Comparison of ENCODE assay signal across 8 cellular contexts in genomic region chr10:97686301-97686961, GRCh38. TPM values are rescaled to one million over a fixed set of nuclear protein-coding genes. Genes with fewer than 3 reads are reported as not detected.
DNase-seq lines count a peak whose midpoint lies in the region; ATAC-seq, FAIRE-seq and TF ChIP-seq lines count a peak whose summit lies in the region.

No MANE protein-coding gene starts in this region.

- H3K4me3 ChIP-seq in A549 (peak overlapping the region; percentile 92), GM23338 (peak overlapping the region; percentile 82), gastrocnemius medialis (peak overlapping the region; percentile 69 to 97 (median 82))

- DNase-seq in A549 (ENCODE audit: low read depth in 1 of 2, low spot score in 1 of 2), result peak in 1 of 2 experiments; percentile 54
- DNase-seq in GM23338 (ENCODE audit: low spot score), result no peak
- peak; percentile 25 for DNase-seq in activated CD8-positive, alpha-beta T cell treated with anti-CD3 and anti-CD28 coated beads, Interleukin-2, amount 10 ng/mL, durations not matched to agents 7 days and 5 days
- DNase-seq in left cardiac atrium, result no peak
- DNase-seq in gastrocnemius medialis, result no peak
- DNase-seq in SHP77 treated with DMSO at 0.1 percent for 48 hours (lab: John Stamatoyannopoulos, UW), result no peak
- DNase-seq in NCI-H1694 (lab: John Stamatoyannopoulos, UW), result no peak
- DNase-seq in SW480 (ENCODE audit: low spot score), result no peak

- H3K27me3 ChIP-seq in GM23338 (ENCODE audit: insufficient read depth) (no peaks in the 10 kb centered on the region), gastrocnemius medialis (no peaks in the 10 kb centered on the region)

- in situ Hi-C loops in gastrocnemius medialis (cut with MboI; ENCODE audit: low sequenced_read_pairs in 4 of 4), result no loop called here

- H2AFZ ChIP-seq in GM23338, result peak overlapping the region; percentile 80; the same call in 1 of the 2 replicates

- H3K27ac ChIP-seq in A549 (peak overlapping the region; percentile 85 to 94), GM23338 (ENCODE audit: low read depth) (0 out of 2 replicates have a peak overlapping the region, but pooled peaks have one; percentile 72), gastrocnemius medialis (peak overlapping the region; percentile 79 to 92 (median 80))

- no peak overlapping the region; the same call in 1 of the 2 replicates for H3K27ac Mint-ChIP-seq in GM23338
- peak overlapping the region; percentile 61 for H3K27ac Mint-ChIP-seq in activated CD8-positive, alpha-beta T cell treated with anti-CD3 and anti-CD28 coated beads, Interleukin-2, amount 10 ng/mL, durations not matched to agents 7 days and 5 days

- ATAC-seq in A549 (peak; percentile 0 to 8), GM23338 (peak; percentile 12), left cardiac atrium (peak; percentile 6 to 11), gastrocnemius medialis (peak in 1 of 2 donors; percentile 18)
- ATAC-seq in activated CD8-positive, alpha-beta T cell treated with anti-CD3 and anti-CD28 coated beads, Interleukin-2, amount 10 ng/mL, durations not matched to agents 7 days and 5 days, result no peak

- 2% methylated on average over 8 of the region's 14 CpGs for WGBS in A549 (ENCODE audit: missing lambda C conversion rate)

- H3K4me1 Mint-ChIP-seq in GM23338, result peaks cover 20% of the 10 kb centered on the region
- H3K4me1 Mint-ChIP-seq in activated CD8-positive, alpha-beta T cell treated with anti-CD3 and anti-CD28 coated beads, Interleukin-2, amount 10 ng/mL, durations not matched to agents 7 days and 5 days (ENCODE audit: low read depth), result peaks cover 17% of the 10 kb centered on the region

- peaks cover 13% of the 10 kb centered on the region for H4K20me1 ChIP-seq in GM23338 (replicated peaks; ENCODE audit: insufficient read depth)

- peak; percentile 15 to 32; a peak in 2 of 5 replicates for TF ChIP-seq RAD21 in A549 (conservative IDR thresholded peaks at IDR 0.05 in 1 of 2, IDR thresholded peaks at IDR 0.05 in 1 of 2)

- peaks cover 19% of the 10 kb centered on the region for H3K79me2 ChIP-seq in GM23338 (replicated peaks; ENCODE audit: insufficient read depth)

- no peaks in the 10 kb centered on the region for H3K9me3 ChIP-seq in A549
- no peaks in the 10 kb centered on the region for H3K9me3 ChIP-seq in gastrocnemius medialis

- H3K4me3 Mint-ChIP-seq in GM23338, result peak overlapping the region; percentile 93
- peak overlapping the region; percentile 82 for H3K4me3 Mint-ChIP-seq in activated CD8-positive, alpha-beta T cell treated with anti-CD3 and anti-CD28 coated beads, Interleukin-2, amount 10 ng/mL, durations not matched to agents 7 days and 5 days

- intact Hi-C loops in left cardiac atrium (cut with DNase I) (loop anchor here in 1 of 2 donors (5.0 kb wide), 1 partner anchor 446 kb away; the partner anchor contains the start of gene R3HCC1L), gastrocnemius medialis (cut with DNase I; ENCODE audit: low total_unique reads) (loop anchor here (2.0 to 5.0 kb wide), 3 partner anchors 46 to 189 kb away; partner anchors contain the start of genes MMS19, PI4K2A and UBTD1)

- POLR2A ChIA-PET in A549 (lab: Yijun Ruan, JAX), result interaction anchor here (0.8 to 3.4 kb wide), 18 partner anchors 8 to 203 kb away, joined by 3 to 53 read pairs (median 6); partner anchors contain the start of genes MARVELD1, UBTD1 and ZFYVE27
- POLR2A ChIA-PET in activated CD8-positive, alpha-beta T cell treated with anti-CD3 and anti-CD28 coated beads, Interleukin-2, amount 10 ng/mL, durations not matched to agents 7 days and 5 days (lab: Charles Lee), result interaction anchor here (0.7 to 1.6 kb wide), 5 partner anchors 8 to 48 kb away, joined by 3 to 7 read pairs (median 5); no protein-coding TSS in a partner anchor

- no peak for TF ChIP-seq EP300 in A549 (IDR thresholded peaks at IDR 0.05)

- H3K36me3 ChIP-seq in GM23338 (ENCODE audit: insufficient read depth) (no peaks in the 10 kb centered on the region), gastrocnemius medialis (no peaks in the 10 kb centered on the region)

- CTCF ChIA-PET in A549 (lab: Yijun Ruan, JAX), result interaction anchor here (0.8 to 37.6 kb wide), 9 partner anchors 10 to 114 kb away, joined by 3 to 1127 read pairs (median 6); partner anchors contain the start of genes ANKRD2, MARVELD1 and ZFYVE27
- CTCF ChIA-PET in activated CD8-positive, alpha-beta T cell treated with anti-CD3 and anti-CD28 coated beads, Interleukin-2, amount 10 ng/mL, durations not matched to agents 7 days and 5 days (lab: Charles Lee), result interaction anchor here (0.7 to 7.5 kb wide), 20 partner anchors 9 to 111 kb away, joined by 3 to 59 read pairs (median 4); partner anchors contain the start of genes MARVELD1, PI4K2A, SFRP5 and ZFYVE27

- peaks cover 8% of the 10 kb centered on the region for H3K27me3 Mint-ChIP-seq in GM23338 (ENCODE audit: insufficient read depth, low read depth, poor library complexity)
- no peaks in the 10 kb centered on the region for H3K27me3 Mint-ChIP-seq in activated CD8-positive, alpha-beta T cell treated with anti-CD3 and anti-CD28 coated beads, Interleukin-2, amount 10 ng/mL, durations not matched to agents 7 days and 5 days (ENCODE audit: low read depth)

- no peak for FAIRE-seq in A549 (lab: Jason Lieb, UNC)

- H3F3A ChIP-seq in GM23338 (replicated peaks; ENCODE audit: low read depth), result peaks cover 11% of the 10 kb centered on the region

- TF ChIP-seq CTCF in A549 (IDR thresholded peaks at IDR 0.05), result peak; percentile 15; the same call in 2 of the 3 replicates
- TF ChIP-seq CTCF in GM23338 (conservative IDR thresholded peaks at IDR 0.05; ENCODE audit: low read depth in 2 of 2), result peak in 1 of 2 experiments; percentile 18; a peak in 1 of 4 replicates
- TF ChIP-seq CTCF in gastrocnemius medialis (IDR thresholded peaks at IDR 0.05 in 4 of 5, conservative IDR thresholded peaks at IDR 0.05 in 1 of 5), result no peak

- H3K4me2 ChIP-seq in A549 (peak overlapping the region; percentile 84), GM23338 (peak overlapping the region; percentile 96)

- no peak for TF ChIP-seq POLR2A in A549 (IDR thresholded peaks at IDR 0.05; ENCODE audit: low read length)
- TF ChIP-seq POLR2A in gastrocnemius medialis (IDR thresholded peaks at IDR 0.05), result no peak

- no peaks in the 10 kb centered on the region for H3K9me3 Mint-ChIP-seq in GM23338
- H3K9me3 Mint-ChIP-seq in activated CD8-positive, alpha-beta T cell treated with anti-CD3 and anti-CD28 coated beads, Interleukin-2, amount 10 ng/mL, durations not matched to agents 7 days and 5 days (ENCODE audit: insufficient read depth), result no peaks in the 10 kb centered on the region

- H3K4me1 ChIP-seq in A549 (peaks cover 66% of the 10 kb centered on the region), GM23338 (ENCODE audit: insufficient read depth) (peaks cover 25% of the 10 kb centered on the region), gastrocnemius medialis (peaks cover 30 to 39% of the 10 kb centered on the region in 2 donors)

- no peaks in the 10 kb centered on the region for H3K9me2 ChIP-seq in GM23338 (ENCODE audit: insufficient read depth)

- H3K36me3 Mint-ChIP-seq in GM23338 (ENCODE audit: low read depth), result no peaks in the 10 kb centered on the region
- H3K36me3 Mint-ChIP-seq in activated CD8-positive, alpha-beta T cell treated with anti-CD3 and anti-CD28 coated beads, Interleukin-2, amount 10 ng/mL, durations not matched to agents 7 days and 5 days (ENCODE audit: low read depth), result no peaks in the 10 kb centered on the region

RNA-seq across cellular contexts. Expression of gene AVPI1, which starts 0.6 kb away (rescaled TPM):
- polyA plus RNA-seq in A549 (2011; rRNA removed), result 48.7 and 64.1 TPM in 2 replicates
- 66.1 and 88.3 TPM in 2 replicates for polyA plus RNA-seq in A549 (2012; cell fraction: cytosol; rRNA removed)
- 77.6 and 78.7 TPM in 2 replicates for polyA plus RNA-seq in A549 (2012; cell fraction: nucleus; rRNA removed)
- polyA plus RNA-seq in A549 (2017; fragmentation: RNase III; extraction: RNeasy Plus Mini Kit Qiagen cat#74134 plus additional on column Dnase treatment), result 58.4 to 72.3 TPM (median 70.3 TPM) in 3 replicates
- polyA minus RNA-seq in A549 (2011; rRNA and poly(A)+ RNA removed), result 41.9 and 47.2 TPM in 2 replicates
- 7.4 and 8.2 TPM in 2 replicates for total RNA-seq in GM23338 (2014; rRNA removed; shearing (Covaris generic))
- polyA plus RNA-seq in GM23338 (2016; fragmentation: Nextera tagmentation; extraction: Ambion mirVana), result 7.6 and 8.9 TPM in 2 replicates
- 1 to 10 TPM; 1.1 to 1.7 TPM for total RNA-seq in activated CD8-positive, alpha-beta T cell treated with anti-CD3 and anti-CD28 coated beads, Interleukin-2, amount 10 ng/mL, durations not matched to agents 7 days and 5 days
- total RNA-seq in left cardiac atrium, result 10 to 100 TPM; 13.2 to 16.3 TPM
- total RNA-seq in gastrocnemius medialis, result 10 to 100 TPM in 1 of 4 donors, 1 to 10 TPM in 3; 1.4 to 14.1 (median 3.0) TPM

RNA-seq across cellular contexts. Expression of gene MARVELD1, which starts 27.1 kb away (rescaled TPM):
- polyA plus RNA-seq in A549 (2011; rRNA removed), result 29.1 and 30.9 TPM in 2 replicates
- 24.7 and 37.8 TPM in 2 replicates for polyA plus RNA-seq in A549 (2012; cell fraction: cytosol; rRNA removed)
- polyA plus RNA-seq in A549 (2012; cell fraction: nucleus; rRNA removed), result 32.9 and 38.3 TPM in 2 replicates
- 27.4 to 31.7 TPM (median 31.3 TPM) in 3 replicates for polyA plus RNA-seq in A549 (2017; fragmentation: RNase III; extraction: RNeasy Plus Mini Kit Qiagen cat#74134 plus additional on column Dnase treatment)
- 18.4 and 18.9 TPM in 2 replicates for polyA minus RNA-seq in A549 (2011; rRNA and poly(A)+ RNA removed)
- total RNA-seq in GM23338 (2014; rRNA removed; shearing (Covaris generic)), result 19.3 and 23.7 TPM in 2 replicates
- 7.3 and 8.7 TPM in 2 replicates for polyA plus RNA-seq in GM23338 (2016; fragmentation: Nextera tagmentation; extraction: Ambion mirVana)
- total RNA-seq in activated CD8-positive, alpha-beta T cell treated with anti-CD3 and anti-CD28 coated beads, Interleukin-2, amount 10 ng/mL, durations not matched to agents 7 days and 5 days, result 1 to 10 TPM; 2.2 to 2.4 TPM
- total RNA-seq in left cardiac atrium, result 10 to 100 TPM; 16.3 to 17.4 TPM
- total RNA-seq in gastrocnemius medialis, result 1 to 10 TPM; 3.2 to 5.1 (median 3.9) TPM

RNA-seq across cellular contexts. Expression of gene PI4K2A, which starts 46.0 kb away (rescaled TPM):
- polyA plus RNA-seq in A549 (2011; rRNA removed), result 16.6 and 18.8 TPM in 2 replicates
- 13.1 and 17.7 TPM in 2 replicates for polyA plus RNA-seq in A549 (2012; cell fraction: cytosol; rRNA removed)
- 14.8 and 17.7 TPM in 2 replicates for polyA plus RNA-seq in A549 (2012; cell fraction: nucleus; rRNA removed)
- polyA plus RNA-seq in A549 (2017; fragmentation: RNase III; extraction: RNeasy Plus Mini Kit Qiagen cat#74134 plus additional on column Dnase treatment), result 14.1 to 16.6 TPM (median 14.8 TPM) in 3 replicates
- 11.3 and 11.5 TPM in 2 replicates for polyA minus RNA-seq in A549 (2011; rRNA and poly(A)+ RNA removed)
- total RNA-seq in GM23338 (2014; rRNA removed; shearing (Covaris generic)), result 23.3 and 29.2 TPM in 2 replicates
- 8.1 and 8.6 TPM in 2 replicates for polyA plus RNA-seq in GM23338 (2016; fragmentation: Nextera tagmentation; extraction: Ambion mirVana)
- total RNA-seq in activated CD8-positive, alpha-beta T cell treated with anti-CD3 and anti-CD28 coated beads, Interleukin-2, amount 10 ng/mL, durations not matched to agents 7 days and 5 days, result 1 to 10 TPM; 8.9 to 9.5 TPM
- 10 to 100 TPM; 11.2 to 12.1 TPM for total RNA-seq in left cardiac atrium
- total RNA-seq in gastrocnemius medialis, result 10 to 100 TPM; 16.1 to 18.5 (median 17.9) TPM

RNA-seq across cellular contexts. Expression of gene ZFYVE27, which starts 50.5 kb away (rescaled TPM):
- polyA plus RNA-seq in A549 (2011; rRNA removed) (17.1 and 20.2 TPM in 2 replicates), A549 (2017; fragmentation: RNase III; extraction: RNeasy Plus Mini Kit Qiagen cat#74134 plus additional on column Dnase treatment) (17.1 to 20.1 TPM (median 19.6 TPM) in 3 replicates), GM23338 (2016; fragmentation: Nextera tagmentation; extraction: Ambion mirVana) (13.3 and 15.0 TPM in 2 replicates)
- 18.3 and 21.1 TPM in 2 replicates for polyA plus RNA-seq in A549 (2012; cell fraction: cytosol; rRNA removed)
- 60.5 and 76.0 TPM in 2 replicates for polyA plus RNA-seq in A549 (2012; cell fraction: nucleus; rRNA removed)
- polyA minus RNA-seq in A549 (2011; rRNA and poly(A)+ RNA removed), result 19.6 and 21.2 TPM in 2 replicates
- total RNA-seq in GM23338 (2014; rRNA removed; shearing (Covaris generic)), result 20.7 and 25.8 TPM in 2 replicates
- 10 to 100 TPM; 23.8 to 27.3 TPM for total RNA-seq in activated CD8-positive, alpha-beta T cell treated with anti-CD3 and anti-CD28 coated beads, Interleukin-2, amount 10 ng/mL, durations not matched to agents 7 days and 5 days
- total RNA-seq in left cardiac atrium (10 to 100 TPM; 15.7 to 19.5 TPM), gastrocnemius medialis (10 to 100 TPM in 3 of 4 donors, 1 to 10 TPM in 1; 7.6 to 14.9 (median 11.6) TPM)

RNA-seq across cellular contexts. Expression of gene MORN4, which starts 53.1 kb away (rescaled TPM):
- polyA plus RNA-seq in A549 (2011; rRNA removed) (13.8 and 14.2 TPM in 2 replicates), A549 (2017; fragmentation: RNase III; extraction: RNeasy Plus Mini Kit Qiagen cat#74134 plus additional on column Dnase treatment) (8.3 to 10.9 TPM (median 8.9 TPM) in 3 replicates), GM23338 (2016; fragmentation: Nextera tagmentation; extraction: Ambion mirVana) (49.5 and 50.0 TPM in 2 replicates)
- polyA plus RNA-seq in A549 (2012; cell fraction: cytosol; rRNA removed), result 9.7 and 10.4 TPM in 2 replicates
- polyA plus RNA-seq in A549 (2012; cell fraction: nucleus; rRNA removed), result 2.9 and 3.4 TPM in 2 replicates
- polyA minus RNA-seq in A549 (2011; rRNA and poly(A)+ RNA removed), result 3.2 and 4.2 TPM in 2 replicates
- 9.0 and 17.6 TPM in 2 replicates for total RNA-seq in GM23338 (2014; rRNA removed; shearing (Covaris generic))
- total RNA-seq in activated CD8-positive, alpha-beta T cell treated with anti-CD3 and anti-CD28 coated beads, Interleukin-2, amount 10 ng/mL, durations not matched to agents 7 days and 5 days, result 1 to 10 TPM; 1.1 to 1.2 TPM
- total RNA-seq in left cardiac atrium (1 to 10 TPM; 7.0 to 8.3 TPM), gastrocnemius medialis (1 to 10 TPM in 3 of 4 donors, under 1 TPM in 1; 0.51 to 8.7 (median 2.1) TPM)
